ENCODE assay signal across 15 cellular contexts in the genomic region with DNA sequence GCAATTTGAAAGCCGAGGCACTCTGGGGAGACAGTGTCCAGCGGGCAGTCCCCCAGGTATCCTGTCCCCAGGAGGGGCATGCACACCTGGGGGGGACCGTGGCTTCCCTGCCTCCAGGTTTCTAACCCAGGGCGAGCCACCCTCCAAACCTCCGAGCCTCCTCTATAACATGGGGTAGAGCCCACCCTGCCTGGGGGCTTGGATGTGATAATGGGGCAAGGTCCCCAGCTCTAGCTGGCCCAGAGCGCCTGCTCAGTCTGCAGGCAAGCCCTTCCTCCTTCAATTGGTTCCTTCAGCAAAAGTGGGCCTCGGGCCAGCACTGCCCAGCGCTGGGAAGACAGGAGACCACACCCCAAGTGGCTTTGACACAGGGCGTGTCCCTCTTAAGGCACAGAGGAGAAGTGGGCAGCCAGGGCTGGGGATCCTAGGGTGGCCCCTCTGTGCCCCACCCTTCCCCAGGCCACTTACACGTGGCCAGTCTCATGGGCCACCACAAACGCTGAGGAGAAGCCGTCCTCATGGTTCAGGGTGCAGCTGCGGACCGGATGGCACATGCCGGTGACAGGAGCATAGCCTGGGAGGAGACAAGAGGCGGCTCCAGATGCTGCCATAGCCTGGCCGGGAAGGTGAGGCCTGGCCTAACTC.
DNase-seq lines count a peak whose midpoint lies in the region; ATAC-seq and TF ChIP-seq lines count a peak whose summit lies in the region.
"Had no signal": no experiment of that assay in that cellular context is flagged by ENCODE, and none has a peak within 500 bp of the region (broad histone marks: within the 10 kb centered on the region; RNA-seq: fewer than 3 reads in every experiment).

No MANE protein-coding gene starts in this region.

- POLR2A ChIA-PET in WTC11 (lab: Charles Lee), result no interaction called here

- TF ChIP-seq CTCF in WTC11 (IDR thresholded peaks at IDR 0.05), result no peak
- TF ChIP-seq CTCF in left lung (IDR thresholded peaks at IDR 0.05), result no peak

- H3K4me1 Mint-ChIP-seq in WTC11, result no peaks in the 10 kb centered on the region
- no peaks in the 10 kb centered on the region for H3K4me1 Mint-ChIP-seq in stimulated activated memory B cell treated with anti-CD40 and anti-IgM and Interleukin-4, amounts not matched to agents 10 μg/mL and 1 μg/mL and 100 μg/mL, for 72 hours

- ATAC-seq in left ventricle myocardium superior (no peak), left cardiac atrium (no peak), WTC11 (no peak), left lung (peak; percentile 22)
- peak; percentile 16 for ATAC-seq in stimulated activated memory B cell treated with anti-CD40 and anti-IgM and Interleukin-4, amounts not matched to agents 10 μg/mL and 1 μg/mL and 100 μg/mL, for 72 hours

- no peak overlapping the region for H3K27ac Mint-ChIP-seq in WTC11
- H3K27ac Mint-ChIP-seq in stimulated activated memory B cell treated with anti-CD40 and anti-IgM and Interleukin-4, amounts not matched to agents 10 μg/mL and 1 μg/mL and 100 μg/mL, for 72 hours, result no peak overlapping the region
- H3K27ac Mint-ChIP-seq: CD4-positive, alpha-beta T cell; HFFc6 had no signal

- H3K4me3 Mint-ChIP-seq in WTC11, result no peak overlapping the region
- H3K4me3 Mint-ChIP-seq in stimulated activated memory B cell treated with anti-CD40 and anti-IgM and Interleukin-4, amounts not matched to agents 10 μg/mL and 1 μg/mL and 100 μg/mL, for 72 hours, result no peak overlapping the region
- H3K4me3 Mint-ChIP-seq: CD4-positive, alpha-beta T cell; HFFc6 had no signal

- no peaks in the 10 kb centered on the region for H3K9me3 ChIP-seq in left lung

- no peak overlapping the region for H3K27ac ChIP-seq in left lung

- H3K27me3 ChIP-seq in left lung, result no peaks in the 10 kb centered on the region

- intact Hi-C loops in left ventricle myocardium superior (cut with micrococcal nuclease), result no loop called here
- intact Hi-C loops in left cardiac atrium (cut with DNase I), result no loop called here
- intact Hi-C loops in left lung (cut with DNase I), result no loop called here

- H3K4me3 ChIP-seq in left lung, result no peak overlapping the region

- no peaks in the 10 kb centered on the region for H3K4me1 ChIP-seq in left lung

- CTCF ChIA-PET in WTC11 (lab: Charles Lee), result no interaction called here

- peaks cover 7% of the 10 kb centered on the region for H3K9me3 Mint-ChIP-seq in WTC11
- H3K9me3 Mint-ChIP-seq in stimulated activated memory B cell treated with anti-CD40 and anti-IgM and Interleukin-4, amounts not matched to agents 10 μg/mL and 1 μg/mL and 100 μg/mL, for 72 hours, result no peaks in the 10 kb centered on the region
- H3K9me3 Mint-ChIP-seq: CD4-positive, alpha-beta T cell; HFFc6 had no signal

- H3K36me3 ChIP-seq in left lung, result peaks cover 0 to 8% of the 10 kb centered on the region in 2 donors

- no peaks in the 10 kb centered on the region for H3K27me3 Mint-ChIP-seq in WTC11 (ENCODE audit: low read depth)
- peaks cover 14% of the 10 kb centered on the region for H3K27me3 Mint-ChIP-seq in stimulated activated memory B cell treated with anti-CD40 and anti-IgM and Interleukin-4, amounts not matched to agents 10 μg/mL and 1 μg/mL and 100 μg/mL, for 72 hours
- H3K27me3 Mint-ChIP-seq: CD4-positive, alpha-beta T cell had no signal

- H3K36me3 Mint-ChIP-seq in WTC11, result no peaks in the 10 kb centered on the region
- no peaks in the 10 kb centered on the region for H3K36me3 Mint-ChIP-seq in stimulated activated memory B cell treated with anti-CD40 and anti-IgM and Interleukin-4, amounts not matched to agents 10 μg/mL and 1 μg/mL and 100 μg/mL, for 72 hours

- DNase-seq in left ventricle myocardium superior, result peak; percentile 12
- no peak for DNase-seq in left cardiac atrium
- peak; percentile 4 for DNase-seq in WTC11 (ENCODE audit: low spot score)
- DNase-seq in left lung, result peak; percentile 29 to 53
- no peak for DNase-seq in pons (ENCODE audit: low spot score)
- DNase-seq in Ammon's horn (ENCODE audit: low spot score), result no peak
- DNase-seq in NCI-H446 treated with DMSO at 0.1 percent for 48 hours (lab: John Stamatoyannopoulos, UW), result no peak
- DNase-seq: GDM1, HFFc6, NCI-H1436, NCI-H2081 treated with DMSO at 0.1 percent for 48 hours, NCI-H2227 treated with DMSO at 0.1 percent for 48 hours, NCI-H526 treated with DMSO at 0.1 percent for 48 hours had no signal

TF ChIP-seq in WTC11, 78 proteins besides CTCF, POLR2A, EP300 and RAD21:
- TF ChIP-seq ZNF423 (CRISPR knock-in tag; IDR thresholded peaks at IDR 0.05) (no peak), NFATC4 (CRISPR knock-in tag; IDR thresholded peaks at IDR 0.05) (no peak), SMAD4 (CRISPR knock-in tag; IDR thresholded peaks at IDR 0.05) (no peak), OVOL2 (CRISPR knock-in tag; IDR thresholded peaks at IDR 0.05; ENCODE audit: borderline replicate concordance) (no peak), GABPB1 (CRISPR knock-in tag; IDR thresholded peaks at IDR 0.05) (no peak), SMAD3 (CRISPR knock-in tag; IDR thresholded peaks at IDR 0.05; ENCODE audit: borderline replicate concordance) (no peak), ZNF219 (CRISPR knock-in tag; IDR thresholded peaks at IDR 0.05; ENCODE audit: borderline replicate concordance) (no peak), ZNF317 (CRISPR knock-in tag; IDR thresholded peaks at IDR 0.05; ENCODE audit: borderline replicate concordance, low read depth) (no peak), TEAD4 (CRISPR knock-in tag; IDR thresholded peaks at IDR 0.05) (no peak), NR2C2 (CRISPR knock-in tag; IDR thresholded peaks at IDR 0.05) (no peak), ZNF671 (CRISPR knock-in tag; IDR thresholded peaks at IDR 0.05) (no peak), CREB1 (CRISPR knock-in tag; IDR thresholded peaks at IDR 0.05) (no peak), TCF7 (CRISPR knock-in tag; IDR thresholded peaks at IDR 0.05; ENCODE audit: low read depth) (no peak)
- TF ChIP-seq, protein P1, sequence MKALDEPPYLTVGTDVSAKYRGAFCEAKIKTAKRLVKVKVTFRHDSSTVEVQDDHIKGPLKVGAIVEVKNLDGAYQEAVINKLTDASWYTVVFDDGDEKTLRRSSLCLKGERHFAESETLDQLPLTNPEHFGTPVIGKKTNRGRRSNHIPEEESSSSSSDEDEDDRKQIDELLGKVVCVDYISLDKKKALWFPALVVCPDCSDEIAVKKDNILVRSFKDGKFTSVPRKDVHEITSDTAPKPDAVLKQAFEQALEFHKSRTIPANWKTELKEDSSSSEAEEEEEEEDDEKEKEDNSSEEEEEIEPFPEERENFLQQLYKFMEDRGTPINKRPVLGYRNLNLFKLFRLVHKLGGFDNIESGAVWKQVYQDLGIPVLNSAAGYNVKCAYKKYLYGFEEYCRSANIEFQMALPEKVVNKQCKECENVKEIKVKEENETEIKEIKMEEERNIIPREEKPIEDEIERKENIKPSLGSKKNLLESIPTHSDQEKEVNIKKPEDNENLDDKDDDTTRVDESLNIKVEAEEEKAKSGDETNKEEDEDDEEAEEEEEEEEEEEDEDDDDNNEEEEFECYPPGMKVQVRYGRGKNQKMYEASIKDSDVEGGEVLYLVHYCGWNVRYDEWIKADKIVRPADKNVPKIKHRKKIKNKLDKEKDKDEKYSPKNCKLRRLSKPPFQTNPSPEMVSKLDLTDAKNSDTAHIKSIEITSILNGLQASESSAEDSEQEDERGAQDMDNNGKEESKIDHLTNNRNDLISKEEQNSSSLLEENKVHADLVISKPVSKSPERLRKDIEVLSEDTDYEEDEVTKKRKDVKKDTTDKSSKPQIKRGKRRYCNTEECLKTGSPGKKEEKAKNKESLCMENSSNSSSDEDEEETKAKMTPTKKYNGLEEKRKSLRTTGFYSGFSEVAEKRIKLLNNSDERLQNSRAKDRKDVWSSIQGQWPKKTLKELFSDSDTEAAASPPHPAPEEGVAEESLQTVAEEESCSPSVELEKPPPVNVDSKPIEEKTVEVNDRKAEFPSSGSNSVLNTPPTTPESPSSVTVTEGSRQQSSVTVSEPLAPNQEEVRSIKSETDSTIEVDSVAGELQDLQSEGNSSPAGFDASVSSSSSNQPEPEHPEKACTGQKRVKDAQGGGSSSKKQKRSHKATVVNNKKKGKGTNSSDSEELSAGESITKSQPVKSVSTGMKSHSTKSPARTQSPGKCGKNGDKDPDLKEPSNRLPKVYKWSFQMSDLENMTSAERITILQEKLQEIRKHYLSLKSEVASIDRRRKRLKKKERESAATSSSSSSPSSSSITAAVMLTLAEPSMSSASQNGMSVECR (CRISPR knock-in tag; IDR thresholded peaks at IDR 0.05; ENCODE audit: borderline replicate concordance), result no peak
- TF ChIP-seq, protein P2, sequence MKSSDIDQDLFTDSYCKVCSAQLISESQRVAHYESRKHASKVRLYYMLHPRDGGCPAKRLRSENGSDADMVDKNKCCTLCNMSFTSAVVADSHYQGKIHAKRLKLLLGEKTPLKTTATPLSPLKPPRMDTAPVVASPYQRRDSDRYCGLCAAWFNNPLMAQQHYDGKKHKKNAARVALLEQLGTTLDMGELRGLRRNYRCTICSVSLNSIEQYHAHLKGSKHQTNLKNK (CRISPR knock-in tag; IDR thresholded peaks at IDR 0.05), result no peak
- TF ChIP-seq, protein P3, sequence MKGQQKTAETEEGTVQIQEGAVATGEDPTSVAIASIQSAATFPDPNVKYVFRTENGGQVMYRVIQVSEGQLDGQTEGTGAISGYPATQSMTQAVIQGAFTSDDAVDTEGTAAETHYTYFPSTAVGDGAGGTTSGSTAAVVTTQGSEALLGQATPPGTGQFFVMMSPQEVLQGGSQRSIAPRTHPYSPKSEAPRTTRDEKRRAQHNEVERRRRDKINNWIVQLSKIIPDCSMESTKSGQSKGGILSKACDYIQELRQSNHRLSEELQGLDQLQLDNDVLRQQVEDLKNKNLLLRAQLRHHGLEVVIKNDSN (CRISPR knock-in tag; IDR thresholded peaks at IDR 0.05), result no peak
- TF ChIP-seq, protein P4, sequence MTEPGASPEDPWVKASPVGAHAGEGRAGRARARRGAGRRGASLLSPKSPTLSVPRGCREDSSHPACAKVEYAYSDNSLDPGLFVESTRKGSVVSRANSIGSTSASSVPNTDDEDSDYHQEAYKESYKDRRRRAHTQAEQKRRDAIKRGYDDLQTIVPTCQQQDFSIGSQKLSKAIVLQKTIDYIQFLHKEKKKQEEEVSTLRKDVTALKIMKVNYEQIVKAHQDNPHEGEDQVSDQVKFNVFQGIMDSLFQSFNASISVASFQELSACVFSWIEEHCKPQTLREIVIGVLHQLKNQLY (CRISPR knock-in tag; IDR thresholded peaks at IDR 0.05), result no peak
TF ChIP-seq in WTC11: peak in this region for 0.

Comparison
In these comparisons a context has a peak if more than half of its experiments do, and no peak if none do; other contexts are left out.
1. DNase-seq: peak in left ventricle myocardium superior (single experiment), WTC11 (single experiment) and left lung (2 of 2); none in left cardiac atrium (single experiment), pons (single experiment), Ammon's horn (single experiment) and NCI-H446 treated with DMSO at 0.1 percent for 48 hours (single experiment).
2. ATAC-seq: peak in left lung (single experiment) and stimulated activated memory B cell treated with anti-CD40 and anti-IgM and Interleukin-4, amounts not matched to agents 10 μg/mL and 1 μg/mL and 100 μg/mL, for 72 hours (single experiment); none in left ventricle myocardium superior (single experiment), left cardiac atrium (0 of 2) and WTC11 (single experiment).